Comparison of ENCODE assay signal across 9 cellular contexts in genomic region chr7:1922071-1922869, GRCh38.
DNase-seq lines count a peak whose midpoint lies in the region; ATAC-seq and TF ChIP-seq lines count a peak whose summit lies in the region.
"Had no signal": no experiment of that assay in that cellular context is flagged by ENCODE, and none has a peak within 500 bp of the region (broad histone marks: within the 10 kb centered on the region; RNA-seq: fewer than 3 reads in every experiment).

No MANE protein-coding gene starts in this region.

- H3K27me3 Mint-ChIP-seq in activated T-helper 2 cell treated with anti-CD3 and anti-CD28 coated beads, Interferon-gamma antibody, Interleukin-2, Interleukin-4, amounts not matched to agents 10 μg/mL and 5 μg/mL and 100 μg/mL, durations not matched to agents 14 hours and 24 hours and 36 hours (ENCODE audit: low read depth), result peaks cover 27% of the 10 kb centered on the region
- H3K27me3 Mint-ChIP-seq in natural killer cell treated with Interleukin-12 subunit alpha and Interleukin-12 subunit beta and Interleukin-15 and Interleukin-18, amount 100 ng/mL, for 72 hours, result peaks cover 0 to 3% of the 10 kb centered on the region in 2 donors
- H3K27me3 Mint-ChIP-seq: brain had no signal

- H3K36me3 Mint-ChIP-seq in activated T-helper 2 cell treated with anti-CD3 and anti-CD28 coated beads, Interferon-gamma antibody, Interleukin-2, Interleukin-4, amounts not matched to agents 10 μg/mL and 5 μg/mL and 100 μg/mL, durations not matched to agents 14 hours and 24 hours and 36 hours (ENCODE audit: low read depth), result peaks cover 38% of the 10 kb centered on the region
- H3K36me3 Mint-ChIP-seq in natural killer cell treated with Interleukin-12 subunit alpha and Interleukin-12 subunit beta and Interleukin-15 and Interleukin-18, amount 100 ng/mL, for 72 hours, result no peaks in the 10 kb centered on the region

- intact Hi-C loops in activated T-helper 2 cell treated with anti-CD3 and anti-CD28 coated beads, Interferon-gamma antibody, Interleukin-2, Interleukin-4, amounts not matched to agents 10 μg/mL and 5 μg/mL and 100 μg/mL, durations not matched to agents 14 hours and 24 hours and 36 hours (cut with micrococcal nuclease), result loop anchor here (1.0 to 10.0 kb wide), 5 partner anchors 18 to 393 kb away; partner anchors contain the start of gene SNX8

- DNase-seq in AG08395 (ENCODE audit: low spot score), result peak; percentile 66
- peak; percentile 91 for DNase-seq in NB4 (ENCODE audit: low read depth)
- DNase-seq in activated T-helper 2 cell treated with anti-CD3 and anti-CD28 coated beads, Interferon-gamma antibody, Interleukin-2, Interleukin-4, amounts not matched to agents 10 μg/mL and 5 μg/mL and 100 μg/mL, durations not matched to agents 14 hours and 24 hours and 36 hours (ENCODE audit: low spot score), result peak; percentile 54
- DNase-seq in natural killer cell treated with Interleukin-12 subunit alpha and Interleukin-12 subunit beta and Interleukin-15 and Interleukin-18, amount 100 ng/mL, for 72 hours (ENCODE audit: low spot score), result no peak
- no peak for DNase-seq in AML-193 (lab: John Stamatoyannopoulos, UW)
- no peak for DNase-seq in NCI-H524 treated with DMSO at 0.1 percent for 48 hours (lab: John Stamatoyannopoulos, UW)
- DNase-seq in glomerular visceral epithelial cell (ENCODE audit: extremely low spot score), result no peak

- H3K4me3 Mint-ChIP-seq in activated T-helper 2 cell treated with anti-CD3 and anti-CD28 coated beads, Interferon-gamma antibody, Interleukin-2, Interleukin-4, amounts not matched to agents 10 μg/mL and 5 μg/mL and 100 μg/mL, durations not matched to agents 14 hours and 24 hours and 36 hours (ENCODE audit: low read depth), result peak overlapping the region; percentile 51
- H3K4me3 Mint-ChIP-seq in natural killer cell treated with Interleukin-12 subunit alpha and Interleukin-12 subunit beta and Interleukin-15 and Interleukin-18, amount 100 ng/mL, for 72 hours, result peak overlapping the region; percentile 15
- H3K4me3 Mint-ChIP-seq: brain had no signal

- no peak overlapping the region for H3K27ac Mint-ChIP-seq in activated T-helper 2 cell treated with anti-CD3 and anti-CD28 coated beads, Interferon-gamma antibody, Interleukin-2, Interleukin-4, amounts not matched to agents 10 μg/mL and 5 μg/mL and 100 μg/mL, durations not matched to agents 14 hours and 24 hours and 36 hours
- H3K27ac Mint-ChIP-seq in natural killer cell treated with Interleukin-12 subunit alpha and Interleukin-12 subunit beta and Interleukin-15 and Interleukin-18, amount 100 ng/mL, for 72 hours, result no peak overlapping the region

- peaks cover 74% of the 10 kb centered on the region for H3K4me1 Mint-ChIP-seq in activated T-helper 2 cell treated with anti-CD3 and anti-CD28 coated beads, Interferon-gamma antibody, Interleukin-2, Interleukin-4, amounts not matched to agents 10 μg/mL and 5 μg/mL and 100 μg/mL, durations not matched to agents 14 hours and 24 hours and 36 hours (ENCODE audit: low read depth)
- H3K4me1 Mint-ChIP-seq in natural killer cell treated with Interleukin-12 subunit alpha and Interleukin-12 subunit beta and Interleukin-15 and Interleukin-18, amount 100 ng/mL, for 72 hours (ENCODE audit: low read depth in 2 of 2), result peaks cover 43 to 45% of the 10 kb centered on the region in 2 donors

- peak; percentile 34 to 69 for ATAC-seq in natural killer cell treated with Interleukin-12 subunit alpha and Interleukin-12 subunit beta and Interleukin-15 and Interleukin-18, amount 100 ng/mL, for 72 hours
- ATAC-seq in HG03521 (IDR thresholded peaks at IDR 0.05; ENCODE audit: unreplicated experiment), result no peak

- no peaks in the 10 kb centered on the region for H3K9me3 Mint-ChIP-seq in activated T-helper 2 cell treated with anti-CD3 and anti-CD28 coated beads, Interferon-gamma antibody, Interleukin-2, Interleukin-4, amounts not matched to agents 10 μg/mL and 5 μg/mL and 100 μg/mL, durations not matched to agents 14 hours and 24 hours and 36 hours
- H3K9me3 Mint-ChIP-seq in natural killer cell treated with Interleukin-12 subunit alpha and Interleukin-12 subunit beta and Interleukin-15 and Interleukin-18, amount 100 ng/mL, for 72 hours, result no peaks in the 10 kb centered on the region
- H3K9me3 Mint-ChIP-seq: brain had no signal

- TF ChIP-seq POLR2A in NB4 (IDR thresholded peaks at IDR 0.05; ENCODE audit: extremely low read depth, insufficient read length), result no peak

- peak overlapping the region; percentile 55 for H3K4me3 ChIP-seq in NB4 (ENCODE audit: low read depth, low read length)

- TF ChIP-seq CTCF in NB4 (IDR thresholded peaks at IDR 0.05; ENCODE audit: low read depth, low read length), result no peak

Comparison
In these comparisons a context has a peak if more than half of its experiments do, and no peak if none do; other contexts are left out.
1. DNase-seq: peak in AG08395 (single experiment), NB4 (single experiment) and activated T-helper 2 cell treated with anti-CD3 and anti-CD28 coated beads, Interferon-gamma antibody, Interleukin-2, Interleukin-4, amounts not matched to agents 10 μg/mL and 5 μg/mL and 100 μg/mL, durations not matched to agents 14 hours and 24 hours and 36 hours (single experiment); none in natural killer cell treated with Interleukin-12 subunit alpha and Interleukin-12 subunit beta and Interleukin-15 and Interleukin-18, amount 100 ng/mL, for 72 hours (single experiment), AML-193 (0 of 2), NCI-H524 treated with DMSO at 0.1 percent for 48 hours (single experiment) and glomerular visceral epithelial cell (single experiment).